ENCODE assay signal across 21 cellular contexts in the genomic region with DNA sequence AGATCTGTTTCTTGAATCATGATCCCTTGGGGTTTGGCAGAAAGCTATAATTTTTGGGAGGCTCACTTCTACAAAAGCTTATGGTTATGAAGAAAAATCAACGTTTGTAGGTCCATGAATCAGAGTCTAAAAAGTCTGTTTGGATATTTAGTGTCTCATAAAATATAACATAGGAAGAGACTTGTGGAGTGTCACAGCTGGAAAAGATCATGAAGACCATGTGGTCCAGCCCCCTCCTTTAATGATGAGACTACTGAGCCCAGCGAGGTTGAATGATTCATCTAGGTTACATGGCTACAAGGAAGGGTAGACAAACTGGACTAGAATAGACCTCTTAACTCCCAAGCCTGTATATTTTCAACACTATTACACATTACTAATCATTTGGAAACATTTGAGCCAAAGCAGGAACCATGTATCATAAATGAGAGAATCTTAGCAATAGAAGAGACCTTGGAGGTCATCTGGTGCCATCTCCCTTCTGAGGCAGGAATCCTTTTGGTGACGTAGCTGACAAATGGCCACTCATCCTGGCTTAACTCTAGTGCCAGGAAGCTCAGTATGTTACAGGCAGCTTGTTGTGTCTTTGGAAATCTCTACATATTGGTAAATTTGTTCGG.
A peak's percentile ranks its signal among the peaks of the same experiment; 100 is the strongest.
DNase-seq lines count a peak whose midpoint lies in the region; ATAC-seq, FAIRE-seq and TF ChIP-seq lines count a peak whose summit lies in the region.
"Had no signal": no experiment of that assay in that cellular context is flagged by ENCODE, and none has a peak within 500 bp of the region (broad histone marks: within the 10 kb centered on the region; RNA-seq: fewer than 3 reads in every experiment).

No MANE protein-coding gene starts in this region.

- H3K27me3 ChIP-seq in BLaER1, result no peaks in the 10 kb centered on the region
- H3K27me3 ChIP-seq in IMR-90 (ENCODE audit: control insufficient read depth, insufficient read depth, low read length), result no peaks in the 10 kb centered on the region
- H3K27me3 ChIP-seq in neuronal stem cell (ENCODE audit: control insufficient read depth in 3 of 3, insufficient read depth in 3 of 3, low read depth in 1 of 3, low read length in 3 of 3), result no peaks in the 10 kb centered on the region

- WGBS in IMR-90 (ENCODE audit: extremely low coverage in 2 of 2, insufficient read length in 1 of 2), 2 experiments, result no CpG with 5 or more reads among the region's 4 CpGs
- no CpG with 5 or more reads among the region's 4 CpGs for WGBS in neuronal stem cell (ENCODE audit: extremely low coverage in 2 of 2, insufficient read length in 2 of 2, insufficient replicate concordance in 1 of 2), 2 donors

- TF ChIP-seq CTCF in IMR-90 (conservative IDR thresholded peaks at IDR 0.05; ENCODE audit: low read depth, low read length) (no peak), fibroblast of mammary gland (conservative IDR thresholded peaks at IDR 0.05; ENCODE audit: control insufficient read depth, insufficient read depth, low read depth, low read length) (no peak)

- H2AFZ ChIP-seq in IMR-90 (replicated peaks; ENCODE audit: low read length, poor library complexity), result no peak overlapping the region
- H2AFZ ChIP-seq in neuronal stem cell (ENCODE audit: low read length), result no peak overlapping the region
- H2AFZ ChIP-seq: PC-9 had no signal

- no peak overlapping the region for H2AK9ac ChIP-seq in IMR-90 (replicated peaks; ENCODE audit: low read depth, low read length, poor library complexity)

- no peak overlapping the region for H2BK120ac ChIP-seq in IMR-90 (ENCODE audit: low read depth, low read length)
- no peak overlapping the region for H2BK120ac ChIP-seq in neuronal stem cell (ENCODE audit: low read depth, low read length)

- H3K18ac ChIP-seq in IMR-90 (ENCODE audit: low read depth, low read length), result no peak overlapping the region
- no peak overlapping the region for H3K18ac ChIP-seq in neuronal stem cell (ENCODE audit: low read length)

- peaks cover 66% of the 10 kb centered on the region for H3K4me1 ChIP-seq in BLaER1
- no peaks in the 10 kb centered on the region for H3K4me1 ChIP-seq in IMR-90 (ENCODE audit: control insufficient read depth, insufficient read depth, low read length)
- H3K4me1 ChIP-seq in neuronal stem cell (ENCODE audit: control insufficient read depth in 2 of 2, insufficient read depth in 1 of 2, low read depth in 1 of 2, low read length in 2 of 2), result no peaks in the 10 kb centered on the region

- dilution Hi-C loops in IMR-90 (cut with HindIII; ENCODE audit: low sequenced_read_pairs, unreplicated experiment), result no loop called here

- no peak overlapping the region for H4K5ac ChIP-seq in IMR-90 (ENCODE audit: low read depth, low read length)

- H4K91ac ChIP-seq in IMR-90 (ENCODE audit: insufficient read depth, low read depth, low read length) (no peak overlapping the region), neuronal stem cell (ENCODE audit: low read depth, low read length, poor library complexity) (no peak overlapping the region)

- H2BK5ac ChIP-seq in IMR-90 (ENCODE audit: low read depth, low read length, poor library complexity, severe bottlenecking) (no peak overlapping the region), neuronal stem cell (ENCODE audit: low read length) (no peak overlapping the region)

- H2BK12ac ChIP-seq in neuronal stem cell (ENCODE audit: low read length), result no peak overlapping the region

- no peak overlapping the region for H2BK20ac ChIP-seq in IMR-90 (ENCODE audit: low read depth, low read length)

- in situ Hi-C loops in IMR-90 (cut with MboI; ENCODE audit: low sequenced_read_pairs), result no loop called here

- H4K8ac ChIP-seq in IMR-90 (ENCODE audit: low read depth in 2 of 2, low read length in 2 of 2) (no peak overlapping the region), neuronal stem cell (ENCODE audit: low read depth, low read length) (no peak overlapping the region)

- H3K27ac ChIP-seq in BLaER1 (peak overlapping the region; percentile 36), IMR-90 (ENCODE audit: insufficient read depth, low read length) (no peak overlapping the region), neuronal stem cell (replicated peaks; ENCODE audit: low read length) (no peak overlapping the region)
- H3K27ac ChIP-seq: PC-9 had no signal

- TF ChIP-seq POLR2A in IMR-90 (IDR thresholded peaks at IDR 0.05; ENCODE audit: low read depth, low read length), result no peak

- intact Hi-C loops in IMR-90 (cut with micrococcal nuclease), result no loop called here

- H3K4me2 ChIP-seq in BLaER1 (peak overlapping the region; percentile 54), IMR-90 (ENCODE audit: low read depth, low read length) (no peak overlapping the region), neuronal stem cell (ENCODE audit: insufficient read depth, low read length, poor library complexity, severe bottlenecking) (no peak overlapping the region)
- H3K4me2 ChIP-seq: PC-9 had no signal

- H3K36me3 ChIP-seq in BLaER1 (no peaks in the 10 kb centered on the region), IMR-90 (ENCODE audit: control insufficient read depth, insufficient read depth, low read length) (no peaks in the 10 kb centered on the region), neuronal stem cell (replicated peaks in 1 of 2; ENCODE audit: control insufficient read depth in 2 of 2, insufficient read depth in 2 of 2, low read length in 2 of 2) (no peaks in the 10 kb centered on the region)

- ATAC-seq in IMR-90 (ENCODE audit: low read depth), result no peak
- ATAC-seq: HCT116, T-cell had no signal

- H4K20me1 ChIP-seq in BLaER1 (no peaks in the 10 kb centered on the region), IMR-90 (ENCODE audit: insufficient read depth, low read length) (no peaks in the 10 kb centered on the region)

- no peak overlapping the region for H2BK15ac ChIP-seq in IMR-90 (ENCODE audit: low read depth, low read length)
- H2BK15ac ChIP-seq in neuronal stem cell (ENCODE audit: low read length), result no peak overlapping the region

- H3K56ac ChIP-seq in IMR-90 (ENCODE audit: extremely low read depth, insufficient read depth, low read length), result no peak overlapping the region

- no TSS peak for BruUV-seq in IMR-90 (replicated peaks; lab: Mats Ljungman, UMichigan)

- peak; percentile 53 for FAIRE-seq in urothelium cell line (lab: Jason Lieb, UNC)
- FAIRE-seq: A204.1, D721Med had no signal

- H3K4me3 ChIP-seq in BLaER1 (no peak overlapping the region), IMR-90 (ENCODE audit: insufficient read depth, low read depth, low read length) (no peak overlapping the region), fibroblast of mammary gland (ENCODE audit: control insufficient read depth, low read depth, low read length) (no peak overlapping the region), neuronal stem cell (ENCODE audit: low read length in 2 of 2) (no peak overlapping the region)
- H3K4me3 ChIP-seq: PC-9 had no signal

- no peaks in the 10 kb centered on the region for H3K9me1 ChIP-seq in IMR-90 (ENCODE audit: insufficient read depth, low read length)

- H3K9ac ChIP-seq in BLaER1 (no peak overlapping the region), IMR-90 (ENCODE audit: low read depth, low read length) (no peak overlapping the region), neuronal stem cell (ENCODE audit: low read depth, low read length, poor library complexity) (no peak overlapping the region)

- H3K23ac ChIP-seq in IMR-90 (ENCODE audit: low read depth, low read length) (no peak overlapping the region), neuronal stem cell (ENCODE audit: low read depth, low read length, poor library complexity) (no peak overlapping the region)

- no peak for TF ChIP-seq RAD21 in IMR-90 (IDR thresholded peaks at IDR 0.05; ENCODE audit: low read length)

- H3K14ac ChIP-seq in IMR-90 (replicated peaks; ENCODE audit: low read depth, low read length), result no peak overlapping the region
- no peak overlapping the region for H3K14ac ChIP-seq in neuronal stem cell (ENCODE audit: low read length)

- peak; percentile 53 for DNase-seq in IMR-90
- DNase-seq in fibroblast of mammary gland (ENCODE audit: low read depth), result peak; percentile 76
- DNase-seq in urothelium cell line (ENCODE audit: low spot score), result no peak
- DNase-seq in activated CD4-positive, CD25-positive, alpha-beta regulatory T cell (lab: John Stamatoyannopoulos, UW), result no peak
- DNase-seq in NCI-H1105 treated with DMSO at 0.1 percent for 48 hours (lab: John Stamatoyannopoulos, UW), result no peak
- DNase-seq in neuronal stem cell (ENCODE audit: low spot score), result no peak
- DNase-seq: Kasumi-1; NCI-H1092 treated with DMSO at 0.1 percent for 48 hours; NCI-H1436 treated with DMSO at 0.1 percent for 48 hours; NCI-H187 treated with DMSO at 0.1 percent for 48 hours; NCI-H2107; NCI-H524 treated with DMSO at 0.1 percent for 48 hours; NCI-H774; NK-92 treated with Interleukin-12 subunit alpha and Interleukin-12 subunit beta, amount 100 ng/mL, for 24 hours; PC-9; Right ventricle myocardium superior; T-cell had no signal

- POLR2A ChIA-PET in IMR-90 (lab: Charles Lee; ENCODE audit: unreplicated experiment), result no interaction called here

- no peak overlapping the region for H2AK5ac ChIP-seq in IMR-90 (ENCODE audit: low read depth, low read length)
- no peak overlapping the region for H2AK5ac ChIP-seq in neuronal stem cell (ENCODE audit: low read depth, low read length)

- H3K79me1 ChIP-seq in IMR-90 (ENCODE audit: low read depth in 1 of 2, low read length in 2 of 2), result 0 out of 4 replicates have a peak, but pooled peaks cover 0 to 3% of the 10 kb centered on the region in 2 experiments
- no peaks in the 10 kb centered on the region for H3K79me1 ChIP-seq in neuronal stem cell (ENCODE audit: low read depth, low read length)

- H3K9me3 ChIP-seq in BLaER1, result peaks cover 12% of the 10 kb centered on the region
- no peaks in the 10 kb centered on the region for H3K9me3 ChIP-seq in IMR-90 (ENCODE audit: control insufficient read depth, insufficient read depth, low read length)
- no peaks in the 10 kb centered on the region for H3K9me3 ChIP-seq in neuronal stem cell (replicated peaks in 1 of 2; ENCODE audit: control insufficient read depth in 2 of 2, insufficient read depth in 1 of 2, low read depth in 1 of 2, low read length in 2 of 2)

- H3K4ac ChIP-seq in IMR-90 (ENCODE audit: low read depth, low read length) (no peak overlapping the region), neuronal stem cell (ENCODE audit: low read length) (no peak overlapping the region)

- CTCF ChIA-PET in IMR-90 (lab: Yijun Ruan, JAX), result no interaction called here

TF ChIP-seq in IMR-90, 13 proteins besides CTCF, POLR2A, EP300 and RAD21 (continues in another document):
- TF ChIP-seq MAFK (IDR thresholded peaks at IDR 0.05; ENCODE audit: low read depth, low read length) (no peak), MAZ (IDR thresholded peaks at IDR 0.05; ENCODE audit: borderline replicate concordance, low read depth, low read length) (no peak), CEBPB (IDR thresholded peaks at IDR 0.05; ENCODE audit: low read depth, low read length) (no peak)
- TF ChIP-seq, protein P1, sequence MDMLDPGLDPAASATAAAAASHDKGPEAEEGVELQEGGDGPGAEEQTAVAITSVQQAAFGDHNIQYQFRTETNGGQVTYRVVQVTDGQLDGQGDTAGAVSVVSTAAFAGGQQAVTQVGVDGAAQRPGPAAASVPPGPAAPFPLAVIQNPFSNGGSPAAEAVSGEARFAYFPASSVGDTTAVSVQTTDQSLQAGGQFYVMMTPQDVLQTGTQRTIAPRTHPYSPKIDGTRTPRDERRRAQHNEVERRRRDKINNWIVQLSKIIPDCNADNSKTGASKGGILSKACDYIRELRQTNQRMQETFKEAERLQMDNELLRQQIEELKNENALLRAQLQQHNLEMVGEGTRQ (IDR thresholded peaks at IDR 0.05; ENCODE audit: low read depth, low read length), result no peak

Comparison
In these comparisons a context has a peak if more than half of its experiments do, and no peak if none do; other contexts are left out.
1. DNase-seq: peak in IMR-90 (single experiment) and fibroblast of mammary gland (single experiment); none in urothelium cell line (single experiment), activated CD4-positive, CD25-positive, alpha-beta regulatory T cell (0 of 4), NCI-H1105 treated with DMSO at 0.1 percent for 48 hours (single experiment) and neuronal stem cell (single experiment).